2 cellular contexts compared by ENCODE assay signal in genomic region chr18:56684277-56684676, GRCh38.
TF ChIP-seq lines count a peak whose summit lies in the region.

No MANE protein-coding gene starts in this region.

TF ChIP-seq in HepG2, 621 proteins besides CTCF, POLR2A, EP300 and RAD21:
- 0 out of 2 replicates have a peak, but pooled peaks have one; percentile 30 for TF ChIP-seq ZBTB40 (IDR thresholded peaks at IDR 0.05)
- peak; percentile 95 for TF ChIP-seq ZBTB40 (CRISPR knock-in tag; IDR thresholded peaks at IDR 0.05)
- no peak for TF ChIP-seq ZEB1 (IDR thresholded peaks at IDR 0.05; ENCODE audit: insufficient replicate concordance, low read depth)

TF ChIP-seq in K562, 482 proteins besides CTCF, POLR2A, EP300 and RAD21:
- TF ChIP-seq ZBTB40 (IDR thresholded peaks at IDR 0.05) = peak; percentile 89
- TF ChIP-seq ZBTB40 (CRISPR knock-in tag; IDR thresholded peaks at IDR 0.05) = peak; percentile 72
- TF ChIP-seq ATF2 (CRISPR knock-in tag; IDR thresholded peaks at IDR 0.05) = no peak
TF ChIP-seq in K562: peak in this region for 1.
